8 cellular contexts compared by ENCODE assay signal in genomic region chr17:17313350-17313991, GRCh38. TPM values are rescaled to one million over a fixed set of nuclear protein-coding genes. Genes with fewer than 3 reads are reported as not detected.
DNase-seq lines count a peak whose midpoint lies in the region; ATAC-seq and TF ChIP-seq lines count a peak whose summit lies in the region.

No MANE protein-coding gene starts in this region.

- H3K4me1 ChIP-seq in prostate gland (replicated peaks): no peaks in the 10 kb centered on the region
- no peaks in the 10 kb centered on the region for H3K4me1 ChIP-seq in gastroesophageal sphincter

- 46% methylated on average over 12 of the region's 12 CpGs for WGBS in prostate gland
- WGBS in gastroesophageal sphincter (ENCODE audit: low coverage in 1 of 2), 2 donors: 66 to 68% methylated on average over 3 to 10 of the region's 12 CpGs

- peak; percentile 72 for TF ChIP-seq CTCF in GM13976 (IDR thresholded peaks at IDR 0.05; ENCODE audit: borderline replicate concordance, control extremely low read depth, extremely low read depth, insufficient read depth, missing control alignments)
- TF ChIP-seq CTCF in fibroblast of pulmonary artery (IDR thresholded peaks at IDR 0.05; ENCODE audit: low read length, missing control alignments): peak; percentile 48
- peak in 3 of 4 experiments; percentile 36 to 73 (median 66) for TF ChIP-seq CTCF in prostate gland (IDR thresholded peaks at IDR 0.05)
- peak in 2 of 4 experiments; percentile 23 to 46 for TF ChIP-seq CTCF in gastroesophageal sphincter (IDR thresholded peaks at IDR 0.05)

- H3K4me3 ChIP-seq in fibroblast of pulmonary artery (replicated peaks; ENCODE audit: low read depth, low read length) (no peak overlapping the region), prostate gland (no peak overlapping the region), gastroesophageal sphincter (no peak overlapping the region), MG63 (no peak overlapping the region)

- TF ChIP-seq POLR2A in prostate gland (IDR thresholded peaks at IDR 0.05) (no peak), gastroesophageal sphincter (IDR thresholded peaks at IDR 0.05) (no peak)

- TF ChIP-seq EP300 in gastroesophageal sphincter (IDR thresholded peaks at IDR 0.05): no peak

- H3K27me3 ChIP-seq in prostate gland (replicated peaks; ENCODE audit: insufficient read depth): no peaks in the 10 kb centered on the region
- H3K27me3 ChIP-seq in gastroesophageal sphincter: no peaks in the 10 kb centered on the region
- H3K27me3 ChIP-seq in MG63: no peaks in the 10 kb centered on the region

- no peaks in the 10 kb centered on the region for H3K36me3 ChIP-seq in prostate gland
- peaks cover 0 to 46% of the 10 kb centered on the region in 2 donors for H3K36me3 ChIP-seq in gastroesophageal sphincter
- H3K36me3 ChIP-seq in MG63: no peaks in the 10 kb centered on the region

- H3K27ac ChIP-seq in prostate gland: no peak overlapping the region
- H3K27ac ChIP-seq in gastroesophageal sphincter: no peak overlapping the region

- no peak for ATAC-seq in gastroesophageal sphincter

- DNase-seq in GM13976 (ENCODE audit: low spot score): peak; percentile 86
- peak; percentile 30 to 71 for DNase-seq in NCI-H526 (lab: John Stamatoyannopoulos, UW)
- DNase-seq in activated T-cell treated with anti-CD3 and anti-CD28 coated beads for 1 hour (ENCODE audit: low read depth): peak; percentile 63
- peak; percentile 34 for DNase-seq in fibroblast of pulmonary artery (ENCODE audit: low read depth)
- peak; percentile 60 for DNase-seq in prostate gland (ENCODE audit: low spot score)
- DNase-seq in MG63: no peak
- DNase-seq in NCI-H2029 (lab: John Stamatoyannopoulos, UW): no peak

- H3K9me3 ChIP-seq in prostate gland: no peaks in the 10 kb centered on the region
- H3K9me3 ChIP-seq in gastroesophageal sphincter: no peaks in the 10 kb centered on the region
- H3K9me3 ChIP-seq in MG63: no peaks in the 10 kb centered on the region

- in situ Hi-C loops in GM13976 (cut with MboI; ENCODE audit: low sequenced_read_pairs, unreplicated experiment): loop anchor here (5.0 kb wide), 1 partner anchor 316 kb away; no protein-coding TSS in a partner anchor

- intact Hi-C loops in prostate gland (cut with DNase I): loop anchor here (5.0 kb wide), 1 partner anchor 311 kb away; no protein-coding TSS in a partner anchor

RNA-seq across cellular contexts. Expression of gene NT5M, which starts 10.3 kb away (rescaled TPM):
- total RNA-seq in prostate gland: 10 to 100 TPM in 1 of 2 donors, 1 to 10 TPM in 1; 7.6 to 35.2 TPM
- total RNA-seq in gastroesophageal sphincter: 1 to 10 TPM; 2.3 to 9.0 (median 4.5) TPM
- 0.91 and 2.5 TPM in 2 replicates for total RNA-seq in MG63 (2014; rRNA removed; shearing (Covaris generic); ENCODE audit: low replicate concordance)

RNA-seq across cellular contexts. Expression of gene COPS3, which starts 32.4 kb away (rescaled TPM):
- total RNA-seq in prostate gland: 10 to 100 TPM; 52.6 to 79.6 TPM
- total RNA-seq in gastroesophageal sphincter: 10 to 100 TPM; 51.8 to 85.3 (median 54.8) TPM
- total RNA-seq in MG63 (2014; rRNA removed; shearing (Covaris generic); ENCODE audit: low replicate concordance): 131 and 168 TPM in 2 replicates

Comparison
In these comparisons a context has a peak if more than half of its experiments do, and no peak if none do; other contexts are left out.
1. DNase-seq: peak in GM13976 (single experiment), NCI-H526 (2 of 2), activated T-cell treated with anti-CD3 and anti-CD28 coated beads for 1 hour (single experiment), fibroblast of pulmonary artery (single experiment) and prostate gland (single experiment); none in MG63 (single experiment) and NCI-H2029 (single experiment).